In genomic region chr3:134693804-134694203, GRCh38 we compare ENCODE assay signal across 16 cellular contexts. TPM values are rescaled to one million over a fixed set of nuclear protein-coding genes. Genes with fewer than 3 reads are reported as not detected.
"Had no signal": no experiment of that assay in that cellular context is flagged by ENCODE, and none has a peak within 500 bp of the region (broad histone marks: within the 10 kb centered on the region; RNA-seq: fewer than 3 reads in every experiment).

No MANE protein-coding gene starts in this region.

- DNase-seq: activated CD4-positive, alpha-beta memory T cell treated with anti-CD3 and anti-CD28 coated beads, Interleukin-2, amount 10 ng/mL, durations not matched to agents 7 days and 5 days; activated CD4-positive, alpha-beta T cell treated with anti-CD3 and anti-CD28 coated beads for 4 hours; activated effector memory CD4-positive, alpha-beta T cell treated with anti-CD3 and anti-CD28 coated beads, Interleukin-2, amount 50 U/mL, for 16 hours; activated naive CD8-positive, alpha-beta T cell treated with anti-CD3 and anti-CD28 coated beads for 36 hours; activated T-cell treated with anti-CD3 and anti-CD28 coated beads, Interleukin-2, amount 50 U/mL, for 24 hours; brain microvascular endothelial cell; left lung; stimulated activated CD4-positive, alpha-beta T cell treated with anti-CD3 and anti-CD28 coated beads, Interleukin-12 subunit alpha, Interleukin-12 subunit beta, amount 100 ng/mL, for 4 hours; stimulated activated CD4-positive, alpha-beta T cell treated with anti-CD3 and anti-CD28 coated beads, Interleukin-2, amount 100 ng/mL, for 24 hours; T-helper 2 cell; uterus had no signal

- H3K9me3 ChIP-seq: left lung, prostate gland, tibial nerve, uterus had no signal

- H3K4me1 Mint-ChIP-seq: activated CD4-positive, alpha-beta memory T cell treated with anti-CD3 and anti-CD28 coated beads, Interleukin-2, amount 10 ng/mL, durations not matched to agents 7 days and 5 days; activated naive CD8-positive, alpha-beta T cell treated with anti-CD3 and anti-CD28 coated beads for 36 hours had no signal

- H3K27me3 Mint-ChIP-seq: activated CD4-positive, alpha-beta memory T cell treated with anti-CD3 and anti-CD28 coated beads, Interleukin-2, amount 10 ng/mL, durations not matched to agents 7 days and 5 days; activated naive CD8-positive, alpha-beta T cell treated with anti-CD3 and anti-CD28 coated beads for 36 hours; activated T-cell treated with anti-CD3 and anti-CD28 coated beads, Interleukin-2, amount 50 U/mL, for 24 hours had no signal

- H3K4me3 ChIP-seq: left lung, prostate gland, tibial nerve, uterus had no signal

- H3K4me1 ChIP-seq: left lung, prostate gland, uterus had no signal

- H3K9me3 Mint-ChIP-seq: activated CD4-positive, alpha-beta memory T cell treated with anti-CD3 and anti-CD28 coated beads, Interleukin-2, amount 10 ng/mL, durations not matched to agents 7 days and 5 days; activated naive CD8-positive, alpha-beta T cell treated with anti-CD3 and anti-CD28 coated beads for 36 hours; activated T-cell treated with anti-CD3 and anti-CD28 coated beads, Interleukin-2, amount 50 U/mL, for 24 hours had no signal

- H3K27ac ChIP-seq: brain microvascular endothelial cell, left lung, tibial nerve, uterus had no signal

- H3K36me3 Mint-ChIP-seq: activated naive CD8-positive, alpha-beta T cell treated with anti-CD3 and anti-CD28 coated beads for 36 hours had no signal

- H3K27me3 ChIP-seq: brain microvascular endothelial cell, left lung, tibial nerve, uterus had no signal

- H3K4me3 Mint-ChIP-seq: activated CD4-positive, alpha-beta memory T cell treated with anti-CD3 and anti-CD28 coated beads, Interleukin-2, amount 10 ng/mL, durations not matched to agents 7 days and 5 days; activated naive CD8-positive, alpha-beta T cell treated with anti-CD3 and anti-CD28 coated beads for 36 hours; activated T-cell treated with anti-CD3 and anti-CD28 coated beads, Interleukin-2, amount 50 U/mL, for 24 hours; nephron had no signal

- ATAC-seq: left lung had no signal

- H3K36me3 ChIP-seq: brain microvascular endothelial cell, left lung, prostate gland, tibial nerve, uterus had no signal

- H3K27ac Mint-ChIP-seq: activated CD4-positive, alpha-beta memory T cell treated with anti-CD3 and anti-CD28 coated beads, Interleukin-2, amount 10 ng/mL, durations not matched to agents 7 days and 5 days; activated naive CD8-positive, alpha-beta T cell treated with anti-CD3 and anti-CD28 coated beads for 36 hours; activated T-cell treated with anti-CD3 and anti-CD28 coated beads, Interleukin-2, amount 50 U/mL, for 24 hours; nephron had no signal

RNA-seq across cellular contexts. Expression of gene KY, which starts 43.0 kb away (rescaled TPM):
- total RNA-seq: activated CD4-positive, alpha-beta memory T cell treated with anti-CD3 and anti-CD28 coated beads, Interleukin-2, amount 10 ng/mL, durations not matched to agents 7 days and 5 days; activated naive CD8-positive, alpha-beta T cell treated with anti-CD3 and anti-CD28 coated beads for 36 hours; dermis microvascular lymphatic vessel endothelial cell; epithelial cell of proximal tubule had no signal
